ENCODE assay signal across 1 cellular context in the genomic region with DNA sequence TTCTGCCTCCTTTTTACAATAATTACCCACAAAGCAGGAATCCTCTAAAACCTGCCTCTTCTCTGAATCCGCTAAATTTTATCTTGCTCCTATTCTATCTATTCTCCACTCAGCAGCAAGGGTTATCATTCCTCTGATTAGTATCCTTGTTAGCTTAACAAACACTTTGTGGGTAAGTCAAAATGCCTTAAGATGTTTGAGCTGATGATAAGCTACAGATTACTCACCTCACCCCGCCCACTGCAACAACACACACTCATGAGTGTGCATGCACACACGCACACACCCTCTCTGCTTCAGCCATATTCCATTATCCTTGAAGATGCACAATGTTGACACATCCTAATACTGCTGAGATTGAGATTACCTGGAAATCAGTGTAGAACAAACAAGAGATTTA.
TF ChIP-seq lines count a peak whose summit lies in the region.

No MANE protein-coding gene starts in this region.

TF ChIP-seq in IMR-90, 13 proteins besides CTCF, POLR2A, EP300 and RAD21 (continued from another document):
- TF ChIP-seq, protein P1, sequence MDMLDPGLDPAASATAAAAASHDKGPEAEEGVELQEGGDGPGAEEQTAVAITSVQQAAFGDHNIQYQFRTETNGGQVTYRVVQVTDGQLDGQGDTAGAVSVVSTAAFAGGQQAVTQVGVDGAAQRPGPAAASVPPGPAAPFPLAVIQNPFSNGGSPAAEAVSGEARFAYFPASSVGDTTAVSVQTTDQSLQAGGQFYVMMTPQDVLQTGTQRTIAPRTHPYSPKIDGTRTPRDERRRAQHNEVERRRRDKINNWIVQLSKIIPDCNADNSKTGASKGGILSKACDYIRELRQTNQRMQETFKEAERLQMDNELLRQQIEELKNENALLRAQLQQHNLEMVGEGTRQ (IDR thresholded peaks at IDR 0.05; ENCODE audit: low read depth, low read length): no peak
- TF ChIP-seq RCOR1 (IDR thresholded peaks at IDR 0.05; ENCODE audit: insufficient replicate concordance, low read length) (no peak), SMC3 (IDR thresholded peaks at IDR 0.05; ENCODE audit: low read depth, low read length) (no peak), CHD1 (IDR thresholded peaks at IDR 0.05; ENCODE audit: low read depth, low read length) (no peak)
- TF ChIP-seq, protein P2, sequence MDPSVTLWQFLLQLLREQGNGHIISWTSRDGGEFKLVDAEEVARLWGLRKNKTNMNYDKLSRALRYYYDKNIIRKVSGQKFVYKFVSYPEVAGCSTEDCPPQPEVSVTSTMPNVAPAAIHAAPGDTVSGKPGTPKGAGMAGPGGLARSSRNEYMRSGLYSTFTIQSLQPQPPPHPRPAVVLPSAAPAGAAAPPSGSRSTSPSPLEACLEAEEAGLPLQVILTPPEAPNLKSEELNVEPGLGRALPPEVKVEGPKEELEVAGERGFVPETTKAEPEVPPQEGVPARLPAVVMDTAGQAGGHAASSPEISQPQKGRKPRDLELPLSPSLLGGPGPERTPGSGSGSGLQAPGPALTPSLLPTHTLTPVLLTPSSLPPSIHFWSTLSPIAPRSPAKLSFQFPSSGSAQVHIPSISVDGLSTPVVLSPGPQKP (IDR thresholded peaks at IDR 0.05; ENCODE audit: borderline replicate concordance, low read depth, low read length): no peak
